ENCODE assay signal across 25 cellular contexts in genomic region chr12:1966561-1967211, GRCh38. TPM values are rescaled to one million over a fixed set of nuclear protein-coding genes. Genes with fewer than 3 reads are reported as not detected.
DNase-seq lines count a peak whose midpoint lies in the region; ATAC-seq and TF ChIP-seq lines count a peak whose summit lies in the region.
"Had no signal": no experiment of that assay in that cellular context is flagged by ENCODE, and none has a peak within 500 bp of the region (broad histone marks: within the 10 kb centered on the region; RNA-seq: fewer than 3 reads in every experiment).

No MANE protein-coding gene starts in this region.

- H3K27me3 ChIP-seq in right atrium auricular region = no peaks in the 10 kb centered on the region
- no peaks in the 10 kb centered on the region for H3K27me3 ChIP-seq in prostate gland (replicated peaks; ENCODE audit: insufficient read depth)
- H3K27me3 ChIP-seq in CD4-positive, alpha-beta memory T cell (ENCODE audit: insufficient read depth, low read length) = no peaks in the 10 kb centered on the region
- H3K27me3 ChIP-seq: Peyer's patch had no signal

- no peaks in the 10 kb centered on the region for H3K9me3 Mint-ChIP-seq in CD4-positive, alpha-beta memory T cell
- H3K9me3 Mint-ChIP-seq: activated T-helper 1 cell treated with anti-CD3 and anti-CD28 coated beads, Interleukin-12 subunit alpha, Interleukin-12 subunit beta, Interleukin-2, Interleukin-4 antibody, amounts not matched to agents 30 ng/mL and 10 ng/mL and 1 ng/mL, durations not matched to agents 14 hours and 24 hours and 36 hours; CD4-positive, alpha-beta T cell; IgD-negative memory B cell; memory B cell; natural killer cell; type B pancreatic cell had no signal

- peaks cover 47 to 50% of the 10 kb centered on the region in 2 donors for H3K36me3 Mint-ChIP-seq in CD4-positive, alpha-beta memory T cell

- no peak overlapping the region for H3K4me3 Mint-ChIP-seq in CD4-positive, alpha-beta memory T cell
- H3K4me3 Mint-ChIP-seq: activated T-helper 1 cell treated with anti-CD3 and anti-CD28 coated beads, Interleukin-12 subunit alpha, Interleukin-12 subunit beta, Interleukin-2, Interleukin-4 antibody, amounts not matched to agents 30 ng/mL and 10 ng/mL and 1 ng/mL, durations not matched to agents 14 hours and 24 hours and 36 hours; CD4-positive, alpha-beta T cell; IgD-negative memory B cell; memory B cell; natural killer cell; type B pancreatic cell had no signal

- H3K27me3 Mint-ChIP-seq in CD4-positive, alpha-beta memory T cell = no peaks in the 10 kb centered on the region
- H3K27me3 Mint-ChIP-seq: CD4-positive, alpha-beta T cell; IgD-negative memory B cell; memory B cell; type B pancreatic cell had no signal

- TF ChIP-seq CTCF in coronary artery (IDR thresholded peaks at IDR 0.05) = no peak
- no peak for TF ChIP-seq CTCF in right atrium auricular region (IDR thresholded peaks at IDR 0.05)
- TF ChIP-seq CTCF in prostate gland (IDR thresholded peaks at IDR 0.05) = no peak

- H3K4me3 ChIP-seq in coronary artery = no peak overlapping the region
- H3K4me3 ChIP-seq in right atrium auricular region = no peak overlapping the region
- no peak overlapping the region for H3K4me3 ChIP-seq in prostate gland
- H3K4me3 ChIP-seq in CD4-positive, alpha-beta memory T cell (ENCODE audit: low read length in 2 of 2) = no peak overlapping the region
- H3K4me3 ChIP-seq: Peyer's patch had no signal

- H3K4me1 ChIP-seq in right atrium auricular region (peaks cover 0 to 10% of the 10 kb centered on the region in 2 donors), prostate gland (replicated peaks) (no peaks in the 10 kb centered on the region)
- no peaks in the 10 kb centered on the region for H3K4me1 ChIP-seq in CD4-positive, alpha-beta memory T cell (ENCODE audit: insufficient read depth, low read length)
- H3K4me1 ChIP-seq: parathyroid adenoma, Peyer's patch had no signal

- CTCF ChIA-PET in CD4-positive, alpha-beta memory T cell (lab: Charles Lee; ENCODE audit: partially characterized antibody) = interaction anchor here (1.2 to 3.6 kb wide), 3 partner anchors 10 to 26 kb away, joined by 3 to 14 read pairs (median 5); no protein-coding TSS in a partner anchor

- WGBS in prostate gland = 77% methylated on average over 4 of the region's 4 CpGs

- H3K27ac ChIP-seq in coronary artery = peak overlapping the region; percentile 6 to 28
- H3K27ac ChIP-seq in right atrium auricular region = peak overlapping the region; percentile 24 to 79
- peak overlapping the region; percentile 25 to 37 for H3K27ac ChIP-seq in prostate gland
- no peak overlapping the region for H3K27ac ChIP-seq in CD4-positive, alpha-beta memory T cell (ENCODE audit: low read depth, low read length)
- H3K27ac ChIP-seq: 22Rv1, parathyroid adenoma had no signal

- no peak for ATAC-seq in activated CD4-positive, CD25-positive, alpha-beta regulatory T cell treated with anti-CD3 and anti-CD28 coated beads, Interleukin-2, amount 50 U/mL, for 24 hours
- ATAC-seq: natural killer cell had no signal

- peak in 2 of 3 experiments; percentile 15 to 49 for DNase-seq in NCI-H1417 (lab: John Stamatoyannopoulos, UW)
- DNase-seq in NCI-H1417 treated with DMSO at 0.1 percent for 48 hours (lab: John Stamatoyannopoulos, UW) = no peak
- DNase-seq in coronary artery (ENCODE audit: low spot score) = no peak
- DNase-seq in right atrium auricular region (ENCODE audit: low spot score) = no peak
- DNase-seq in prostate gland (ENCODE audit: low spot score) = no peak
- DNase-seq in CD4-positive, alpha-beta memory T cell = no peak
- no peak for DNase-seq in activated CD4-positive, alpha-beta T cell treated with anti-CD3 and anti-CD28 coated beads, Interleukin-2, amount 50 U/mL, for 48 hours
- DNase-seq: activated CD4-positive, alpha-beta T cell treated with anti-CD3 and anti-CD28 coated beads for 48 hours; activated naive CD4-positive, alpha-beta T cell treated with anti-CD3 and anti-CD28 coated beads, Interleukin-2, amount 50 U/mL, for 16 hours; caudate nucleus; CD4-positive, alpha-beta T cell; dermis blood vessel endothelial cell; EL; natural killer cell; NCI-H1092 treated with DMSO at 0.1 percent for 48 hours; NCI-H2107; NCI-H510A treated with DMSO at 0.1 percent for 48 hours; Peyer's patch had no signal

- no peaks in the 10 kb centered on the region for H3K36me3 ChIP-seq in right atrium auricular region
- H3K36me3 ChIP-seq in prostate gland = no peaks in the 10 kb centered on the region
- H3K36me3 ChIP-seq in CD4-positive, alpha-beta memory T cell (ENCODE audit: insufficient read depth, low read length) = peaks cover 24% of the 10 kb centered on the region

- TF ChIP-seq POLR2A in prostate gland (IDR thresholded peaks at IDR 0.05) = no peak

- peaks cover 0 to 10% (median 3%) of the 10 kb centered on the region in 4 donors for H3K4me1 Mint-ChIP-seq in CD4-positive, alpha-beta memory T cell
- H3K4me1 Mint-ChIP-seq: memory B cell, natural killer cell had no signal

- no peaks in the 10 kb centered on the region for H3K9me3 ChIP-seq in right atrium auricular region
- H3K9me3 ChIP-seq in prostate gland = no peaks in the 10 kb centered on the region
- no peaks in the 10 kb centered on the region for H3K9me3 ChIP-seq in CD4-positive, alpha-beta memory T cell (ENCODE audit: control insufficient read depth in 1 of 2, low read length in 2 of 2)
- H3K9me3 ChIP-seq: Peyer's patch had no signal

- peak overlapping the region in 2 of 7 donors; percentile 12 to 79 for H3K27ac Mint-ChIP-seq in CD4-positive, alpha-beta memory T cell
- H3K27ac Mint-ChIP-seq: activated T-helper 1 cell treated with anti-CD3 and anti-CD28 coated beads, Interleukin-12 subunit alpha, Interleukin-12 subunit beta, Interleukin-2, Interleukin-4 antibody, amounts not matched to agents 30 ng/mL and 10 ng/mL and 1 ng/mL, durations not matched to agents 14 hours and 24 hours and 36 hours; CD4-positive, alpha-beta T cell; memory B cell; natural killer cell; type B pancreatic cell had no signal

- POLR2A ChIA-PET in CD4-positive, alpha-beta memory T cell (lab: Charles Lee; ENCODE audit: partially characterized antibody) = interaction anchor here (1.4 kb wide), 1 partner anchor 28 kb away, joined by 3 read pairs; no protein-coding TSS in a partner anchor

- intact Hi-C loops in prostate gland (cut with DNase I) = loop anchor here (5.0 kb wide), 1 partner anchor 36 kb away; the partner anchor contains the start of gene DCP1B
- intact Hi-C loops in CD4-positive, alpha-beta memory T cell (cut with micrococcal nuclease) = no loop called here

RNA-seq across cellular contexts. Expression of gene DCP1B, which starts 37.6 kb away (rescaled TPM):
- total RNA-seq in right atrium auricular region (1 to 10 TPM; 5.8 to 6.2 TPM), prostate gland (10 to 100 TPM; 20.1 to 31.9 TPM)
- total RNA-seq in CD4-positive, alpha-beta memory T cell = 10 to 100 TPM; 25.5 to 26.9 TPM
- 10 to 100 TPM; 16.2 to 29.2 TPM for polyA plus RNA-seq in CD4-positive, alpha-beta memory T cell

RNA-seq across cellular contexts. Expression of gene CACNA2D4, which starts 48.2 kb away (rescaled TPM):
- total RNA-seq in right atrium auricular region = 1 to 10 TPM; 1.6 to 4.1 TPM
- total RNA-seq in prostate gland = 1 to 10 TPM; 1.4 to 9.4 TPM
- 10 to 100 TPM; 15.1 to 19.2 TPM for total RNA-seq in CD4-positive, alpha-beta memory T cell
- 10 to 100 TPM; 12.4 to 14.1 TPM for polyA plus RNA-seq in CD4-positive, alpha-beta memory T cell

Comparison
In these comparisons a context has a peak if more than half of its experiments do, and no peak if none do; other contexts are left out.
1. DNase-seq: peak in NCI-H1417 (2 of 3); none in NCI-H1417 treated with DMSO at 0.1 percent for 48 hours (single experiment), coronary artery (single experiment), right atrium auricular region (single experiment), prostate gland (single experiment), CD4-positive, alpha-beta memory T cell (0 of 5) and activated CD4-positive, alpha-beta T cell treated with anti-CD3 and anti-CD28 coated beads, Interleukin-2, amount 50 U/mL, for 48 hours (0 of 2).